Comparison of ENCODE assay signal across 22 cellular contexts in the genomic region with DNA sequence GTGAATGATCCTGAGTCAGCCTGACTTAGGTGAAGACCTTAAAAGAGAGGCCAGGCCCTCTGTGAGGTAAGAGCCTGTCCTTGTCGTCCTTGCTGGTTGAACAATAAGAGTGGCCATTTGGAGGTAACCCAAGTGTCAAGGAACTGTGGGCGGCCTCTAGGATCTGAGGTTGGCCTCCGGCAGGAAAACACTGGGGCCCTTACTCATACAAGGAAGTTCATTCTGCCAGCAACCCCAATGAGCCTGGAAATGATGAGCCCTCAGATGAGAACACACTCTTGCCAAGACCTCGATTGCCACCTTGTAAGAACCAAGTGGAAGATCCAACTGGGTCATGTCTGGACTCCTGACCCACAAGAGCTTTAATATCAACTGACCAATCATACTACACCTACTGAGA.
DNase-seq lines count a peak whose midpoint lies in the region; ATAC-seq and TF ChIP-seq lines count a peak whose summit lies in the region.
"Had no signal": no experiment of that assay in that cellular context is flagged by ENCODE, and none has a peak within 500 bp of the region (broad histone marks: within the 10 kb centered on the region; RNA-seq: fewer than 3 reads in every experiment).

No MANE protein-coding gene starts in this region.

- H3K4me1 ChIP-seq in right atrium auricular region = peaks cover 0 to 7% of the 10 kb centered on the region in 2 donors
- H3K4me1 ChIP-seq: BLaER1, Caco-2 had no signal

- H3K4me1 Mint-ChIP-seq in activated CD4-positive, alpha-beta T cell treated with anti-CD3 and anti-CD28 coated beads, Interleukin-2, amount 10 ng/mL, durations not matched to agents 7 days and 5 days = no peaks in the 10 kb centered on the region
- no peaks in the 10 kb centered on the region for H3K4me1 Mint-ChIP-seq in activated T-helper 17 cell treated with anti-CD3 and anti-CD28 coated beads, Interleukin-2, amount 50 U/mL, for 72 hours
- H3K4me1 Mint-ChIP-seq: B cell; CD4-positive, CD25-positive, alpha-beta regulatory T cell had no signal

- ATAC-seq in activated T-helper 17 cell treated with anti-CD3 and anti-CD28 coated beads, Interleukin-2, amount 50 U/mL, for 72 hours (replicated peaks) = no peak
- ATAC-seq: CD8-positive, alpha-beta T cell; GM12878 had no signal

- H3K9me3 Mint-ChIP-seq in activated CD4-positive, alpha-beta T cell treated with anti-CD3 and anti-CD28 coated beads, Interleukin-2, amount 10 ng/mL, durations not matched to agents 7 days and 5 days = peaks cover 3% of the 10 kb centered on the region
- H3K9me3 Mint-ChIP-seq in activated T-helper 17 cell treated with anti-CD3 and anti-CD28 coated beads, Interleukin-2, amount 50 U/mL, for 72 hours = no peaks in the 10 kb centered on the region

- H3K9me3 ChIP-seq in right atrium auricular region = no peaks in the 10 kb centered on the region
- H3K9me3 ChIP-seq: BLaER1, Caco-2 had no signal

- peak overlapping the region; percentile 55 for H3K27ac Mint-ChIP-seq in activated CD4-positive, alpha-beta T cell treated with anti-CD3 and anti-CD28 coated beads, Interleukin-2, amount 10 ng/mL, durations not matched to agents 7 days and 5 days
- no peak overlapping the region for H3K27ac Mint-ChIP-seq in activated T-helper 17 cell treated with anti-CD3 and anti-CD28 coated beads, Interleukin-2, amount 50 U/mL, for 72 hours
- H3K27ac Mint-ChIP-seq: B cell; CD4-positive, CD25-positive, alpha-beta regulatory T cell; CD8-positive, alpha-beta T cell had no signal

- no peak for DNase-seq in activated CD4-positive, alpha-beta T cell treated with anti-CD3 and anti-CD28 coated beads, Interleukin-2, amount 10 ng/mL, durations not matched to agents 7 days and 5 days
- no peak for DNase-seq in activated CD4-positive, alpha-beta T cell treated with anti-CD3 and anti-CD28 coated beads for 48 hours
- DNase-seq in RPMI7951 (ENCODE audit: low read depth) (peak; percentile 17), epithelial cell of esophagus (ENCODE audit: low read depth) (peak; percentile 62), kidney tubule cell (ENCODE audit: low spot score) (peak; percentile 34), right atrium auricular region (ENCODE audit: low spot score) (no peak)
- DNase-seq in activated CD8-positive, alpha-beta memory T cell treated with anti-CD3 and anti-CD28 coated beads for 24 hours = no peak
- DNase-seq: Caco-2; CD4-positive, CD25-positive, alpha-beta regulatory T cell; CD8-positive, alpha-beta T cell; DMS79; EL; GDM1; GM23248; H7; HCEC 1CT had no signal

- TF ChIP-seq CTCF in epithelial cell of esophagus (IDR thresholded peaks at IDR 0.05; ENCODE audit: insufficient read depth, low read depth, low read length, missing control alignments) (no peak), right atrium auricular region (IDR thresholded peaks at IDR 0.05) (no peak)

- H3K36me3 Mint-ChIP-seq in activated CD4-positive, alpha-beta T cell treated with anti-CD3 and anti-CD28 coated beads, Interleukin-2, amount 10 ng/mL, durations not matched to agents 7 days and 5 days (ENCODE audit: low read depth) = no peaks in the 10 kb centered on the region
- no peaks in the 10 kb centered on the region for H3K36me3 Mint-ChIP-seq in activated T-helper 17 cell treated with anti-CD3 and anti-CD28 coated beads, Interleukin-2, amount 50 U/mL, for 72 hours (ENCODE audit: low read depth)
- H3K36me3 Mint-ChIP-seq: CD4-positive, CD25-positive, alpha-beta regulatory T cell; CD8-positive, alpha-beta T cell had no signal

- POLR2A ChIA-PET in activated CD4-positive, alpha-beta T cell treated with anti-CD3 and anti-CD28 coated beads, Interleukin-2, amount 10 ng/mL, durations not matched to agents 7 days and 5 days (lab: Charles Lee) = no interaction called here

- no peaks in the 10 kb centered on the region for H3K27me3 ChIP-seq in right atrium auricular region
- H3K27me3 ChIP-seq: BLaER1 had no signal

- no peaks in the 10 kb centered on the region for H3K27me3 Mint-ChIP-seq in activated CD4-positive, alpha-beta T cell treated with anti-CD3 and anti-CD28 coated beads, Interleukin-2, amount 10 ng/mL, durations not matched to agents 7 days and 5 days
- no peaks in the 10 kb centered on the region for H3K27me3 Mint-ChIP-seq in activated T-helper 17 cell treated with anti-CD3 and anti-CD28 coated beads, Interleukin-2, amount 50 U/mL, for 72 hours
- H3K27me3 Mint-ChIP-seq: B cell; CD4-positive, CD25-positive, alpha-beta regulatory T cell had no signal

- no peak overlapping the region for H3K27ac ChIP-seq in right atrium auricular region
- H3K27ac ChIP-seq: 22Rv1, BLaER1, C4-2B, GM23248 had no signal

- H3K4me3 Mint-ChIP-seq in activated CD4-positive, alpha-beta T cell treated with anti-CD3 and anti-CD28 coated beads, Interleukin-2, amount 10 ng/mL, durations not matched to agents 7 days and 5 days = no peak overlapping the region
- no peak overlapping the region for H3K4me3 Mint-ChIP-seq in activated T-helper 17 cell treated with anti-CD3 and anti-CD28 coated beads, Interleukin-2, amount 50 U/mL, for 72 hours
- H3K4me3 Mint-ChIP-seq: B cell; CD4-positive, CD25-positive, alpha-beta regulatory T cell; CD8-positive, alpha-beta T cell had no signal

- CTCF ChIA-PET in activated CD4-positive, alpha-beta T cell treated with anti-CD3 and anti-CD28 coated beads, Interleukin-2, amount 10 ng/mL, durations not matched to agents 7 days and 5 days (lab: Charles Lee) = no interaction called here

- H3K4me3 ChIP-seq in epithelial cell of esophagus (ENCODE audit: low read length) = no peak overlapping the region
- H3K4me3 ChIP-seq in right atrium auricular region = no peak overlapping the region
- H3K4me3 ChIP-seq: BLaER1, GM12878, GM23248 had no signal

- no peaks in the 10 kb centered on the region for H3K36me3 ChIP-seq in right atrium auricular region
- H3K36me3 ChIP-seq: BLaER1 had no signal

Comparison
In these comparisons a context has a peak if more than half of its experiments do, and no peak if none do; other contexts are left out.
1. DNase-seq: peak in RPMI7951 (single experiment), epithelial cell of esophagus (single experiment) and kidney tubule cell (single experiment); none in activated CD4-positive, alpha-beta T cell treated with anti-CD3 and anti-CD28 coated beads, Interleukin-2, amount 10 ng/mL, durations not matched to agents 7 days and 5 days (single experiment), activated CD4-positive, alpha-beta T cell treated with anti-CD3 and anti-CD28 coated beads for 48 hours (single experiment), right atrium auricular region (single experiment) and activated CD8-positive, alpha-beta memory T cell treated with anti-CD3 and anti-CD28 coated beads for 24 hours (single experiment).